ENCODE assay signal across 22 cellular contexts in the genomic region with DNA sequence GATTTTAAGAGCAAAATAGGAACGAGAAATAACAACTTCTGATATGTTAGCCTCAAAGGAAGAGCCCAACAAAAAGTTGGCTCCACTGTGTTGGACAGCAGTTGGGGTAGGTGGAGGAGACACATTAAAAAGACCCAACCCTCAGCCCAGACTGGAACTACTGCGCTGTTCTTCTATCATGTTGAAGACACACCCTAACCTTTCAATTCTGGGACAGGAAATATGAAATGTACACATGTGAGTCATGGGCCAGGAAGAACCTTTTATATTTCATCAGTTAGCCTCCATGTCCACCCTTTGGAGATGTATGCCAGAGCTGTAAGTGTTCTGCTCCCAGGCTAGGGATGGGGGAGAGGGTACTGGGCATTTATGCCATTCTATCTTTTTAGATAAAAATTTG. TPM values are rescaled to one million over a fixed set of nuclear protein-coding genes. Genes with fewer than 3 reads are reported as not detected.
DNase-seq lines count a peak whose midpoint lies in the region; ATAC-seq and TF ChIP-seq lines count a peak whose summit lies in the region.
"Had no signal": no experiment of that assay in that cellular context is flagged by ENCODE, and none has a peak within 500 bp of the region (broad histone marks: within the 10 kb centered on the region; RNA-seq: fewer than 3 reads in every experiment).

No MANE protein-coding gene starts in this region.

- no peaks in the 10 kb centered on the region for H3K27me3 ChIP-seq in RWPE2 (ENCODE audit: insufficient read depth, poor library complexity, severe bottlenecking)
- H3K27me3 ChIP-seq: SJCRH30 had no signal

- no peaks in the 10 kb centered on the region for H3K9me3 ChIP-seq in RWPE2 (ENCODE audit: severe bottlenecking)
- H3K9me3 ChIP-seq: SJCRH30, spleen had no signal

- ATAC-seq in RWPE2 (ENCODE audit: low read depth) (peak; percentile 98), esophagus mucosa (peak; percentile 92), GM18867 (IDR thresholded peaks at IDR 0.05; ENCODE audit: unreplicated experiment) (no peak)

- TF ChIP-seq CTCF in RWPE2 (IDR thresholded peaks at IDR 0.05; ENCODE audit: poor library complexity, severe bottlenecking): no peak

- H3K4me3 ChIP-seq in RWPE2 (ENCODE audit: severe bottlenecking): no peak overlapping the region
- H3K4me3 ChIP-seq: SJCRH30, spleen had no signal

- DNase-seq in DMS153 (lab: John Stamatoyannopoulos, UW) (peak; percentile 16), DMS153 treated with DMSO at 0.1 percent for 48 hours (lab: John Stamatoyannopoulos, UW; ENCODE audit: unreplicated experiment) (no peak), ELR (ENCODE audit: low read depth) (peak; percentile 56), RWPE2 (ENCODE audit: low spot score) (no peak), NCI-H2171 (lab: John Stamatoyannopoulos, UW) (no peak), SHP77 treated with DMSO at 0.1 percent for 48 hours (lab: John Stamatoyannopoulos, UW) (no peak)
- DNase-seq: activated CD4-positive, alpha-beta T cell treated with anti-CD3 and anti-CD28 coated beads for 1 hour; activated T-cell treated with anti-CD3 and anti-CD28 coated beads, Interleukin-2, amount 50 U/mL, for 1 hour; anterior cingulate cortex; DMS 273 treated with DMSO at 0.1 percent for 48 hours; foreskin melanocyte; NCI-H187; NCI-H524 treated with DMSO at 0.1 percent for 48 hours; SJCRH30; spleen; T-helper 9 cell had no signal

- H3K36me3 ChIP-seq in RWPE2 (ENCODE audit: low read depth): no peaks in the 10 kb centered on the region
- H3K36me3 ChIP-seq: SJCRH30, spleen had no signal

- peaks cover 11% of the 10 kb centered on the region for H3K4me1 ChIP-seq in RWPE2 (ENCODE audit: insufficient read depth, poor library complexity, severe bottlenecking)
- H3K4me1 ChIP-seq: spleen had no signal

- peak overlapping the region; percentile 36 for H3K27ac ChIP-seq in RWPE2 (ENCODE audit: poor library complexity, severe bottlenecking)
- H3K27ac ChIP-seq: 22Rv1, SJCRH30, spleen had no signal

RNA-seq across cellular contexts. Expression of a gene that starts 22.1 kb away (rescaled TPM):
- 20.7 TPM for total RNA-seq in esophagus mucosa

RNA-seq across cellular contexts. Expression of a gene that starts 44.1 kb away (rescaled TPM):
- total RNA-seq in esophagus mucosa: not detected
- total RNA-seq: cerebellum, mesothelial cell of epicardium, OCI-LY7, SJCRH30, spleen had no signal

Comparison
In these comparisons a context has a peak if more than half of its experiments do, and no peak if none do; other contexts are left out.
1. DNase-seq: peak in DMS153 (single experiment) and ELR (single experiment); none in DMS153 treated with DMSO at 0.1 percent for 48 hours (single experiment), RWPE2 (single experiment), NCI-H2171 (single experiment) and SHP77 treated with DMSO at 0.1 percent for 48 hours (single experiment).